15 cellular contexts compared by ENCODE assay signal in genomic region chr10:13775786-13776780, GRCh38.
DNase-seq lines count a peak whose midpoint lies in the region; ATAC-seq and TF ChIP-seq lines count a peak whose summit lies in the region.
"Had no signal": no experiment of that assay in that cellular context is flagged by ENCODE, and none has a peak within 500 bp of the region (broad histone marks: within the 10 kb centered on the region; RNA-seq: fewer than 3 reads in every experiment).

No MANE protein-coding gene starts in this region.

- DNase-seq in Caki2 (ENCODE audit: low read depth): peak; percentile 35
- peak; percentile 68 for DNase-seq in brain microvascular endothelial cell
- DNase-seq in memory B cell (ENCODE audit: low spot score in 2 of 2): no peak
- no peak for DNase-seq in transverse colon
- no peak for DNase-seq in SHP77 treated with DMSO at 0.1 percent for 48 hours (lab: John Stamatoyannopoulos, UW)
- no peak for DNase-seq in right atrium auricular region (ENCODE audit: low spot score)
- no peak for DNase-seq in stimulated activated naive CD8-positive, alpha-beta T cell treated with anti-CD3 and anti-CD28 coated beads, Interleukin-15, Interleukin-2, amounts not matched to agents 100 U/mL and 50 U/mL, for 24 hours
- DNase-seq: activated T-cell treated with anti-CD3 and anti-CD28 coated beads, Interleukin-2, amount 50 U/mL, for 24 hours; Caco-2; central memory CD4-positive, alpha-beta T cell; NCI-H2081 treated with DMSO at 0.1 percent for 48 hours had no signal

- H3K27me3 ChIP-seq in brain microvascular endothelial cell (replicated peaks): no peaks in the 10 kb centered on the region
- H3K27me3 ChIP-seq in transverse colon: no peaks in the 10 kb centered on the region
- no peaks in the 10 kb centered on the region for H3K27me3 ChIP-seq in right atrium auricular region

- H3K9me3 ChIP-seq in transverse colon (no peaks in the 10 kb centered on the region), right atrium auricular region (no peaks in the 10 kb centered on the region)
- H3K9me3 ChIP-seq: thoracic aorta had no signal

- peaks cover 14% of the 10 kb centered on the region for H3K27me3 Mint-ChIP-seq in memory B cell

- H3K27ac ChIP-seq in brain microvascular endothelial cell: peak overlapping the region; percentile 83
- H3K27ac ChIP-seq in transverse colon: no peak overlapping the region
- no peak overlapping the region for H3K27ac ChIP-seq in right atrium auricular region
- H3K27ac ChIP-seq: thoracic aorta had no signal

- in situ Hi-C loops in Caki2 (cut with HindIII; ENCODE audit: low pct_unique_long_range_greater_than_20kb, low sequenced_read_pairs) (no loop called here), brain microvascular endothelial cell (cut with HindIII; ENCODE audit: low pct_ligation_motif_present, low sequenced_read_pairs) (no loop called here), transverse colon (cut with MboI; ENCODE audit: low pct_ligation_motif_present in 1 of 4, low pct_unique_long_range_greater_than_20kb in 1 of 4, low sequenced_read_pairs in 3 of 4) (loop anchor here (5.0 to 25.0 kb wide), 6 partner anchors 109 to 711 kb away; no protein-coding TSS in a partner anchor)

- no peak overlapping the region for H3K27ac Mint-ChIP-seq in memory B cell
- H3K27ac Mint-ChIP-seq: activated T-cell treated with anti-CD3 and anti-CD28 coated beads, Interleukin-2, amount 50 U/mL, for 24 hours; progenitor cell of endocrine pancreas had no signal

- no peak for TF ChIP-seq EP300 in transverse colon (IDR thresholded peaks at IDR 0.05; ENCODE audit: low read depth)

- intact Hi-C loops in transverse colon (cut with DNase I; ENCODE audit: low total_unique reads): loop anchor here (5.0 kb wide), 1 partner anchor 114 kb away; no protein-coding TSS in a partner anchor

- no peaks in the 10 kb centered on the region for H3K9me3 Mint-ChIP-seq in memory B cell
- H3K9me3 Mint-ChIP-seq: activated T-cell treated with anti-CD3 and anti-CD28 coated beads, Interleukin-2, amount 50 U/mL, for 24 hours had no signal

- H3K4me3 ChIP-seq in brain microvascular endothelial cell (ENCODE audit: low read depth, low read length) (no peak overlapping the region), transverse colon (no peak overlapping the region), right atrium auricular region (no peak overlapping the region)
- H3K4me3 ChIP-seq: K562, thoracic aorta had no signal

- peak; percentile 3 for ATAC-seq in HG03432 (IDR thresholded peaks at IDR 0.05; ENCODE audit: unreplicated experiment)
- peak; percentile 4 for ATAC-seq in memory B cell (ENCODE audit: low read depth)
- ATAC-seq in stimulated activated naive CD8-positive, alpha-beta T cell treated with anti-CD3 and anti-CD28 coated beads, Interleukin-15, Interleukin-2, amounts not matched to agents 100 U/mL and 50 U/mL, for 24 hours: no peak
- ATAC-seq: K562 had no signal

- H3K36me3 ChIP-seq in brain microvascular endothelial cell (replicated peaks) (peaks cover 9% of the 10 kb centered on the region), transverse colon (no peaks in the 10 kb centered on the region), right atrium auricular region (no peaks in the 10 kb centered on the region)

- 79 to 86% methylated on average over 10 to 14 of the region's 14 CpGs for WGBS in transverse colon (ENCODE audit: low coverage in 1 of 2), 2 donors

- no peak overlapping the region for H3K4me3 Mint-ChIP-seq in memory B cell
- H3K4me3 Mint-ChIP-seq: activated T-cell treated with anti-CD3 and anti-CD28 coated beads, Interleukin-2, amount 50 U/mL, for 24 hours had no signal

- H3K4me1 ChIP-seq in transverse colon (peaks cover 0 to 3% (median 0%) of the 10 kb centered on the region in 4 donors), right atrium auricular region (peaks cover 0 to 9% of the 10 kb centered on the region in 2 donors)

- H3K36me3 Mint-ChIP-seq in memory B cell: no peaks in the 10 kb centered on the region

- TF ChIP-seq CTCF in brain microvascular endothelial cell (IDR thresholded peaks at IDR 0.05; ENCODE audit: low read depth, low read length, missing control alignments) (no peak), transverse colon (IDR thresholded peaks at IDR 0.05) (no peak), right atrium auricular region (IDR thresholded peaks at IDR 0.05) (no peak)

- peaks cover 14% of the 10 kb centered on the region for H3K4me1 Mint-ChIP-seq in memory B cell

- no peak for TF ChIP-seq POLR2A in transverse colon (IDR thresholded peaks at IDR 0.05)

Comparison
In these comparisons a context has a peak if more than half of its experiments do, and no peak if none do; other contexts are left out.
1. DNase-seq: peak in Caki2 (single experiment) and brain microvascular endothelial cell (single experiment); none in memory B cell (0 of 2), transverse colon (single experiment), SHP77 treated with DMSO at 0.1 percent for 48 hours (single experiment), right atrium auricular region (single experiment) and stimulated activated naive CD8-positive, alpha-beta T cell treated with anti-CD3 and anti-CD28 coated beads, Interleukin-15, Interleukin-2, amounts not matched to agents 100 U/mL and 50 U/mL, for 24 hours (single experiment).
2. in situ Hi-C loops: an anchor here in transverse colon (5.0 to 25.0 kb wide); none called in Caki2 and brain microvascular endothelial cell.